ENCODE assay signal across 10 cellular contexts in genomic region chr3:151384741-151385174, GRCh38. TPM values are rescaled to one million over a fixed set of nuclear protein-coding genes. Genes with fewer than 3 reads are reported as not detected.
A peak's percentile ranks its signal among the peaks of the same experiment; 100 is the strongest.
DNase-seq lines count a peak whose midpoint lies in the region; ATAC-seq, FAIRE-seq and TF ChIP-seq lines count a peak whose summit lies in the region.
"Had no signal": no experiment of that assay in that cellular context is flagged by ENCODE, and none has a peak within 500 bp of the region (broad histone marks: within the 10 kb centered on the region; RNA-seq: fewer than 3 reads in every experiment).

TSS of gene P2RY12 (minus strand) at chr3:151384753. CDS start at chr3:151338845, 45,908 bp downstream.

- no peak for DNase-seq in activated CD8-positive, alpha-beta memory T cell treated with anti-CD3 and anti-CD28 coated beads, Interleukin-2, amount 10 ng/mL, durations not matched to agents 7 days and 5 days
- no peak for DNase-seq in activated CD8-positive, alpha-beta memory T cell treated with anti-CD3 and anti-CD28 coated beads, Interleukin-2, amount 50 U/mL, for 4 hours
- DNase-seq in foreskin melanocyte = peak; percentile 76
- DNase-seq in tibial artery = no peak
- DNase-seq in NCI-H2081 treated with DMSO at 0.1 percent for 48 hours (lab: John Stamatoyannopoulos, UW) = no peak
- DNase-seq in urothelium cell line (ENCODE audit: low spot score) = no peak
- DNase-seq in HT-29 (ENCODE audit: low spot score) = no peak

- peaks cover under 1% of the 10 kb centered on the region for H3K27me3 Mint-ChIP-seq in activated CD8-positive, alpha-beta memory T cell treated with anti-CD3 and anti-CD28 coated beads, Interleukin-2, amount 10 ng/mL, durations not matched to agents 7 days and 5 days

- H3K36me3 ChIP-seq in tibial artery = no peaks in the 10 kb centered on the region

- intact Hi-C loops in tibial artery (cut with DNase I; ENCODE audit: low total_unique reads) = no loop called here

- ATAC-seq in activated CD8-positive, alpha-beta memory T cell treated with anti-CD3 and anti-CD28 coated beads, Interleukin-2, amount 10 ng/mL, durations not matched to agents 7 days and 5 days = no peak
- ATAC-seq in HG03442 (IDR thresholded peaks at IDR 0.05; ENCODE audit: unreplicated experiment) = peak; percentile 43

- peaks cover 13% of the 10 kb centered on the region for H3K4me1 Mint-ChIP-seq in activated CD8-positive, alpha-beta memory T cell treated with anti-CD3 and anti-CD28 coated beads, Interleukin-2, amount 10 ng/mL, durations not matched to agents 7 days and 5 days

- CTCF ChIA-PET in activated CD8-positive, alpha-beta memory T cell treated with anti-CD3 and anti-CD28 coated beads, Interleukin-2, amount 10 ng/mL, durations not matched to agents 7 days and 5 days (lab: Charles Lee) = interaction anchor here (1.0 kb wide), 1 partner anchor 98 kb away, joined by 3 read pairs; no protein-coding TSS in a partner anchor

- H3K27ac ChIP-seq in tibial artery = no peak within 1 kb of the TSS

- peak within 1 kb of the TSS; percentile 4 for H3K27ac Mint-ChIP-seq in activated CD8-positive, alpha-beta memory T cell treated with anti-CD3 and anti-CD28 coated beads, Interleukin-2, amount 10 ng/mL, durations not matched to agents 7 days and 5 days
- H3K27ac Mint-ChIP-seq: activated naive CD4-positive, alpha-beta T cell treated with anti-CD3 and anti-CD28 coated beads, Interleukin-2, amount 50 U/mL, for 24 hours; mesothelial cell of epicardium had no signal

- FAIRE-seq in urothelium cell line (lab: Jason Lieb, UNC) = no peak

- H3K36me3 Mint-ChIP-seq in activated CD8-positive, alpha-beta memory T cell treated with anti-CD3 and anti-CD28 coated beads, Interleukin-2, amount 10 ng/mL, durations not matched to agents 7 days and 5 days = no peaks in the 10 kb centered on the region
- H3K36me3 Mint-ChIP-seq: activated naive CD4-positive, alpha-beta T cell treated with anti-CD3 and anti-CD28 coated beads, Interleukin-2, amount 50 U/mL, for 24 hours had no signal

- no peaks in the 10 kb centered on the region for H3K27me3 ChIP-seq in tibial artery

- no peaks in the 10 kb centered on the region for H3K4me1 ChIP-seq in tibial artery

- no peak for TF ChIP-seq CTCF in tibial artery (IDR thresholded peaks at IDR 0.05)

- no peaks in the 10 kb centered on the region for H3K9me3 ChIP-seq in tibial artery

- H3K4me3 ChIP-seq in tibial artery = peak within 1 kb of the TSS; percentile 17 to 21

- peak within 1 kb of the TSS; percentile 36 for H3K4me3 Mint-ChIP-seq in activated CD8-positive, alpha-beta memory T cell treated with anti-CD3 and anti-CD28 coated beads, Interleukin-2, amount 10 ng/mL, durations not matched to agents 7 days and 5 days
- H3K4me3 Mint-ChIP-seq: activated naive CD4-positive, alpha-beta T cell treated with anti-CD3 and anti-CD28 coated beads, Interleukin-2, amount 50 U/mL, for 24 hours; mesothelial cell of epicardium had no signal

- no peaks in the 10 kb centered on the region for H3K9me3 Mint-ChIP-seq in activated CD8-positive, alpha-beta memory T cell treated with anti-CD3 and anti-CD28 coated beads, Interleukin-2, amount 10 ng/mL, durations not matched to agents 7 days and 5 days (ENCODE audit: low read depth)
- H3K9me3 Mint-ChIP-seq: activated naive CD4-positive, alpha-beta T cell treated with anti-CD3 and anti-CD28 coated beads, Interleukin-2, amount 50 U/mL, for 24 hours; mesothelial cell of epicardium had no signal

RNA-seq across cellular contexts. Expression of gene P2RY12, which starts in this region (rescaled TPM):
- not detected for total RNA-seq in activated CD8-positive, alpha-beta memory T cell treated with anti-CD3 and anti-CD28 coated beads, Interleukin-2, amount 10 ng/mL, durations not matched to agents 7 days and 5 days
- total RNA-seq in HT-29 (2014; rRNA removed; shearing (Covaris generic)) = not detected in 2 replicates
- total RNA-seq: mesothelial cell of epicardium had no signal
